8 cellular contexts compared by ENCODE assay signal in the genomic region with DNA sequence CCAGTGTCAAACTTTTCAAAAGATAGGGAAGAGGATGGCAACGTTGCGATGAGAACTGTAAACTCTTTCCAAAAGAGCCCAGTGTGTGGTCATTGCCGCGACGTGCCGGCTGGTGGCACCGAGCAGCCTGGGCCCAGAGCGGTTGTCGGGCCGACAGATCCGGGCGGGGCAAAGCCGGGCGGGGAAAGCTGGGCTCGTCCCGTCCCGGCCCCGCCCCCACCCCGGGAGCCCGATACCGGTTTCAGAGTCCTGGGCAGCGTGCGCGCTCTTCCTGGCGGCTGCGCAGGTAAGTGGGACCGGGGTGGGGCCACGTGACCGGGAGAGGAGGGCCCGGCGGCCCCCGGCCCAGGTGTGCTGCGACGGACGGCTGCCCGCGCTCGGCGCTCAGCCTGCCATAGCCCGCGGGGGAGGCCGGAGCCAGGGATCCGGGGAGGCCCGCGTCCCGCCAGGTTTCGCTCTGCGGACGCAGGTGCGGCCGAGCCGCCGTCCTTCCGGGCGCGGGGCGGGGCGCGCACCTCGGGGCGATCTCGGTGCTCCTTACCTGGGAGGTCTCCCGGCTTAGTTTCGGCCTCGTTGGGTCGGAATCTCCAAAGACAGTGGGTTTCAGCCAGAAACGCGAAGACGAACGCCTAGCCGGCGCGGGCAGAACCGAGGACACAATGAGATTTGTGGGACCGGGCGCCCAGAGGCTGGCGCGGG. TPM values are rescaled to one million over a fixed set of nuclear protein-coding genes. Genes with fewer than 3 reads are reported as not detected.
DNase-seq lines count a peak whose midpoint lies in the region; ATAC-seq and TF ChIP-seq lines count a peak whose summit lies in the region.

Gene MARVELD2, plus strand, starts transcription at position 232 of the 699 bp plus-strand sequence. CDS start 4,270 bp downstream, outside the sequence.

- intact Hi-C loops in lower lobe of right lung (cut with DNase I): no loop called here

- H3K27me3 ChIP-seq in BJ (ENCODE audit: control insufficient read depth, insufficient read depth, low read length): no peaks in the 10 kb centered on the region
- H3K27me3 ChIP-seq in lower lobe of right lung (ENCODE audit: low read depth): no peaks in the 10 kb centered on the region

- H3K36me3 ChIP-seq in BJ (ENCODE audit: control insufficient read depth, insufficient read depth, low read length): peaks cover 2% of the 10 kb centered on the region; the same call in 1 of the 2 replicates
- H3K36me3 ChIP-seq in lower lobe of right lung: peaks cover 35% of the 10 kb centered on the region

- peak within 1 kb of the TSS; percentile 89 for H3K27ac ChIP-seq in lower lobe of right lung

- DNase-seq in BJ (ENCODE audit: low read depth): no peak
- peak; percentile 76 for DNase-seq in NCI-H1105 (lab: John Stamatoyannopoulos, UW)
- DNase-seq in activated CD4-positive, alpha-beta T cell treated with anti-CD3 and anti-CD28 coated beads, Interleukin-2, amount 50 U/mL, for 4 hours: peak; percentile 30 to 36
- peak; percentile 33 for DNase-seq in effector CD8-positive, alpha-beta T cell (lab: John Stamatoyannopoulos, UW)
- peak; percentile 96 for DNase-seq in lower lobe of right lung
- peak; percentile 16 for DNase-seq in stimulated activated CD8-positive, alpha-beta memory T cell treated with anti-CD3 and anti-CD28 coated beads, Interleukin-12 subunit alpha, Interleukin-12 subunit beta, amount 100 ng/mL, for 1 hour (ENCODE audit: low read depth)

- TF ChIP-seq CTCF in BJ (IDR thresholded peaks at IDR 0.05; ENCODE audit: insufficient read depth, low read depth, low read length) (peak; percentile 52), lower lobe of right lung (IDR thresholded peaks at IDR 0.05) (peak; percentile 64)

- ATAC-seq in GM19397 (IDR thresholded peaks at IDR 0.05; ENCODE audit: unreplicated experiment): peak; percentile 62
- peak; percentile 99 for ATAC-seq in lower lobe of right lung
- no peak for ATAC-seq in HG03159 (IDR thresholded peaks at IDR 0.05; ENCODE audit: unreplicated experiment)

- peak within 1 kb of the TSS; percentile 55 for H3K4me3 ChIP-seq in BJ (ENCODE audit: low read depth, low read length)
- H3K4me3 ChIP-seq in lower lobe of right lung: peak within 1 kb of the TSS; percentile 77

- POLR2A ChIA-PET in BJ (lab: Charles Lee): no interaction called here

- peaks cover 9% of the 10 kb centered on the region for H3K4me1 ChIP-seq in lower lobe of right lung

- no peaks in the 10 kb centered on the region for H3K9me3 ChIP-seq in lower lobe of right lung

- CTCF ChIA-PET in BJ (lab: Yijun Ruan, JAX): no interaction called here

RNA-seq across cellular contexts. Expression of gene MARVELD2, which starts in this region (rescaled TPM):
- polyA plus RNA-seq in BJ (2011; rRNA removed): 0.88 and 1.3 TPM in 2 replicates
- polyA minus RNA-seq in BJ (2011; rRNA and poly(A)+ RNA removed): 0.93 and 2.4 TPM in 2 replicates
- total RNA-seq in lower lobe of right lung: 26.2 TPM
